25 cellular contexts compared by ENCODE assay signal in the genomic region with DNA sequence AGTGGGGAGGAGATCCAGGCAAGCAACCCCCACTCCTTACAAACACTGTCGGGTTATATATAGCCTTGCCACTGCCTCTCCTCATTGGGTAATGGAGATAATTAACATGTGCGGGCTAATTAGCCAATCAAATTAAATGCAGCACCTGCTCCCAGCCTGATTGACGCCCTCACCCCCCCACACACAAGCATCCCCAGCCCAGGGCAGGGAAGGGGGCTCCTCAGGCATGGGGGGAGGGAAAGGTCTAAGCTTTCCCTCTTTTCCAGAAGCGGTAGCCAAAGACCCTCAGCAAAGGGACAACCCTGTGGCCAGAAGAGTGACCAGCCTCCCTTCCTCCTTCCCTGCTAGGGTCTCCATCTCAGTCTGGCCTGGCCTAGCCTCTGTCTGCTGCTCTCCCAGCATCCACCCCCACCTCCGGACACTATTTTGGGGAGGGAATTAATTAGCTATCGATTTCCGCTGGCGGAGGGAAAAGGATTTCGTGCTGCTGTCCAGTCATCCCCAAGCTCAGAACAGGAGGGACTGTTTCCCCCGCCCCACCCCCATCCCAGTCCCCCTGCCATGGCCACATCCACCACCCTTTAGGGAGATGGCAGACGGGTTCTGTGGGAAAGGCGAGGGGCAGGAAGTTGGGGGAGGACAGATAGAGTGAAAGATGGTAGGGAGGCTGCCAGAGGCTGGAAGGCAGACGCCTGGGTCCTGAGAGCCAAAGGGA. TPM values are rescaled to one million over a fixed set of nuclear protein-coding genes. Genes with fewer than 3 reads are reported as not detected.
"Had no signal": no experiment of that assay in that cellular context is flagged by ENCODE, and none has a peak within 500 bp of the region (broad histone marks: within the 10 kb centered on the region; RNA-seq: fewer than 3 reads in every experiment).

No MANE protein-coding gene starts in this region.

- DNase-seq: activated CD4-positive, alpha-beta T cell treated with anti-CD3 and anti-CD28 coated beads for 4 hours; activated CD4-positive, alpha-beta T cell treated with anti-CD3 and anti-CD28 coated beads, Interleukin-2, amount 50 U/mL, for 48 hours; activated CD4-positive, CD25-positive, alpha-beta regulatory T cell; activated CD8-positive, alpha-beta memory T cell treated with anti-CD3 and anti-CD28 coated beads, Interleukin-2, amount 50 U/mL, for 48 hours; activated naive CD4-positive, alpha-beta T cell; activated naive CD8-positive, alpha-beta T cell treated with anti-CD3 and anti-CD28 coated beads for 36 hours; activated T-cell treated with anti-CD3 and anti-CD28 coated beads, Interleukin-2, amount 50 U/mL, for 4 hours; esophagus squamous epithelium; gastrocnemius medialis; head of caudate nucleus; hypothalamus; left ventricle myocardium inferior; naive thymus-derived CD8-positive, alpha-beta T cell; transverse colon; uterus had no signal

- H3K36me3 Mint-ChIP-seq: activated naive CD8-positive, alpha-beta T cell treated with anti-CD3 and anti-CD28 coated beads for 36 hours; mesothelial cell of epicardium; stimulated activated memory B cell treated with anti-CD40 and anti-IgM and Interleukin-4, amounts not matched to agents 10 μg/mL and 1 μg/mL and 100 μg/mL, for 72 hours had no signal

- H3K4me3 ChIP-seq: breast epithelium, coronary artery, esophagus squamous epithelium, gastrocnemius medialis, left ventricle myocardium inferior, transverse colon, uterus had no signal

- H3K4me3 Mint-ChIP-seq: activated naive CD8-positive, alpha-beta T cell treated with anti-CD3 and anti-CD28 coated beads for 36 hours; activated T-cell treated with anti-CD3 and anti-CD28 coated beads, Interleukin-2, amount 50 U/mL, for 4 hours; central memory CD8-positive, alpha-beta T cell; mesothelial cell of epicardium; stimulated activated memory B cell treated with anti-CD40 and anti-IgM and Interleukin-4, amounts not matched to agents 10 μg/mL and 1 μg/mL and 100 μg/mL, for 72 hours had no signal

- ATAC-seq: activated T-cell treated with anti-CD3 and anti-CD28 coated beads, Interleukin-2, amount 50 U/mL, for 4 hours; gastrocnemius medialis; naive thymus-derived CD8-positive, alpha-beta T cell; right cardiac atrium; stimulated activated memory B cell treated with anti-CD40 and anti-IgM and Interleukin-4, amounts not matched to agents 10 μg/mL and 1 μg/mL and 100 μg/mL, for 72 hours had no signal

- H3K9me3 ChIP-seq: breast epithelium, esophagus squamous epithelium, gastrocnemius medialis, left ventricle myocardium inferior, transverse colon, uterus had no signal

- H3K79me2 ChIP-seq: parathyroid adenoma had no signal

- H3K9ac ChIP-seq: parathyroid adenoma had no signal

- H2AFZ ChIP-seq: parathyroid adenoma had no signal

- H3K27ac ChIP-seq: breast epithelium, coronary artery, esophagus squamous epithelium, gastrocnemius medialis, left ventricle myocardium inferior, parathyroid adenoma, transverse colon, uterus had no signal

- H3K36me3 ChIP-seq: breast epithelium, esophagus squamous epithelium, gastrocnemius medialis, left ventricle myocardium inferior, transverse colon, uterus had no signal

- H3K4me1 ChIP-seq: gastrocnemius medialis, parathyroid adenoma had no signal

- H3K9me3 Mint-ChIP-seq: activated naive CD8-positive, alpha-beta T cell treated with anti-CD3 and anti-CD28 coated beads for 36 hours; activated T-cell treated with anti-CD3 and anti-CD28 coated beads, Interleukin-2, amount 50 U/mL, for 4 hours; activated T-helper 2 cell treated with anti-CD3 and anti-CD28 coated beads, Interferon-gamma antibody, Interleukin-2, Interleukin-4, amounts not matched to agents 10 μg/mL and 5 μg/mL and 100 μg/mL, durations not matched to agents 14 hours and 24 hours and 36 hours; central memory CD8-positive, alpha-beta T cell; mesothelial cell of epicardium; naive thymus-derived CD8-positive, alpha-beta T cell; stimulated activated memory B cell treated with anti-CD40 and anti-IgM and Interleukin-4, amounts not matched to agents 10 μg/mL and 1 μg/mL and 100 μg/mL, for 72 hours had no signal

- H3K27ac Mint-ChIP-seq: activated naive CD8-positive, alpha-beta T cell treated with anti-CD3 and anti-CD28 coated beads for 36 hours; activated T-helper 2 cell treated with anti-CD3 and anti-CD28 coated beads, Interferon-gamma antibody, Interleukin-2, Interleukin-4, amounts not matched to agents 10 μg/mL and 5 μg/mL and 100 μg/mL, durations not matched to agents 14 hours and 24 hours and 36 hours; mesothelial cell of epicardium; stimulated activated memory B cell treated with anti-CD40 and anti-IgM and Interleukin-4, amounts not matched to agents 10 μg/mL and 1 μg/mL and 100 μg/mL, for 72 hours had no signal

RNA-seq across cellular contexts. Expression of gene NRXN2, which starts 7.1 kb away (rescaled TPM):
- total RNA-seq: activated T-helper 2 cell treated with anti-CD3 and anti-CD28 coated beads, Interferon-gamma antibody, Interleukin-2, Interleukin-4, amounts not matched to agents 10 μg/mL and 5 μg/mL and 100 μg/mL, durations not matched to agents 14 hours and 24 hours and 36 hours; lung microvascular endothelial cell; pulmonary artery endothelial cell had no signal
